In the genomic region with DNA sequence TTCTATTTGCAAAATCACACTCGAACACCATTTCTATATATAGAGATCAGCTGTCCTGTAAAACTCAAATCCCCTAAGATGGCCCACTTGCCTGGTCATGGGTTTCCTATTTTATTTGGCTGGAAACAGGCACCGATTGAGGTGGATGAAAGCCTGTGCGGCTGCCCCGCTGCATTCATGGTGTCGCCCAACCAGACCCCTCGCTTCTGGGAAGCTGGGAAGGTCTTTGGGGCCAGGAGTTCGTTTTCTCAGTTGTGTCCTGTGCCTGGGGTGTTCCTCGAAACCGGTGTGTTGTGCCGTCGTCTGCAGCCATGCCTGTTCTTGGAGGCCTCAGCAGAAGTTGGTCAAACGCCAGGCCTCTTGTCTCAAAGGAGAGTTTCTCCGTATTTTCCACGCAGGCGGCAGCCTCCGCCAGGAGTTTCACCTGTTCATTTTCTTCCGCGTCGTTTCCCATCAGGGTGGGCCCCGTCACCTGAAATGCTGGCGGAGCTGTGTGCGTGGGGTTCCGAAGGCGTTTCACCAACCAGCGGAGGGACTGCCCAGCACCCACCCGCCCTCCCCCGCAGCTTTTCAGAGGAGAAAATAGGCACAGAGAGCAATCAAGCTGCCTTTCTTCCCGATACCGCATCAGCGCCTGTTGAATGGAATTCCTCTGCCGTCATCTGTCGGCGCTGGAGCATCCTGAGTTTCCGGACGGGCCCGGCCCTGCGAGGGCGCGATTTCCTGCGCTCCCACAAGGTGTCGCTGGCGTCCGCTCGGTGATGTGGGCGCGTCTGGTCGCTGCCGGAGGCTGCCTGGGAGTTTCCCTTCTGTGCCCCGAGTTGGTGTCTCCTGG, we compare ENCODE assay signal across 8 cellular contexts. TPM values are rescaled to one million over a fixed set of nuclear protein-coding genes. Genes with fewer than 3 reads are reported as not detected.
DNase-seq lines count a peak whose midpoint lies in the region; ATAC-seq, FAIRE-seq and TF ChIP-seq lines count a peak whose summit lies in the region.

No MANE protein-coding gene starts in this region.

- no peak overlapping the region for H3K9ac ChIP-seq in fibroblast of lung (ENCODE audit: insufficient read depth, low read length)

- H3K4me3 Mint-ChIP-seq in activated T-cell treated with anti-CD3 and anti-CD28 coated beads, Interleukin-2, amount 50 U/mL, for 24 hours: no peak overlapping the region
- peak overlapping the region in 1 of 8 donors; percentile 31 for H3K4me3 Mint-ChIP-seq in naive B cell
- H3K4me3 Mint-ChIP-seq in stimulated activated memory B cell treated with anti-CD40 and anti-IgM and Interleukin-4, amounts not matched to agents 10 μg/mL and 1 μg/mL and 100 μg/mL, for 72 hours: no peak overlapping the region

- H4K20me1 ChIP-seq in fibroblast of lung (ENCODE audit: control insufficient read depth, extremely low read depth, insufficient read depth, low read length): no peaks in the 10 kb centered on the region

- DNase-seq in GM12892 (ENCODE audit: insufficient read length) (peak; percentile 81), NCI-H460 (ENCODE audit: extremely low read depth, low read depth) (peak; percentile 57), fibroblast of lung (ENCODE audit: low read depth in 2 of 2) (peak; percentile 57 to 63), naive B cell (peak; percentile 79), NCI-H1092 (lab: John Stamatoyannopoulos, UW) (no peak)
- DNase-seq in activated T-cell treated with anti-CD3 and anti-CD28 coated beads, Interleukin-2, amount 50 U/mL, for 24 hours: peak; percentile 90

- no peak overlapping the region for H3K27ac ChIP-seq in fibroblast of lung (ENCODE audit: insufficient read depth, low read length)

- TF ChIP-seq CTCF in fibroblast of lung (conservative IDR thresholded peaks at IDR 0.05 in 1 of 2, IDR thresholded peaks at IDR 0.05 in 1 of 2; ENCODE audit: low read depth in 1 of 2, low read length in 2 of 2): peak; percentile 84 to 92

- H3K4me1 Mint-ChIP-seq in activated T-cell treated with anti-CD3 and anti-CD28 coated beads, Interleukin-2, amount 50 U/mL, for 24 hours (ENCODE audit: low read depth): peaks cover 12% of the 10 kb centered on the region
- peaks cover 11 to 20% (median 17%) of the 10 kb centered on the region in 3 donors for H3K4me1 Mint-ChIP-seq in naive B cell
- H3K4me1 Mint-ChIP-seq in stimulated activated memory B cell treated with anti-CD40 and anti-IgM and Interleukin-4, amounts not matched to agents 10 μg/mL and 1 μg/mL and 100 μg/mL, for 72 hours: peaks cover 20% of the 10 kb centered on the region

- H3K27me3 Mint-ChIP-seq in activated T-cell treated with anti-CD3 and anti-CD28 coated beads, Interleukin-2, amount 50 U/mL, for 24 hours: no peaks in the 10 kb centered on the region
- no peaks in the 10 kb centered on the region for H3K27me3 Mint-ChIP-seq in naive B cell
- H3K27me3 Mint-ChIP-seq in stimulated activated memory B cell treated with anti-CD40 and anti-IgM and Interleukin-4, amounts not matched to agents 10 μg/mL and 1 μg/mL and 100 μg/mL, for 72 hours: no peaks in the 10 kb centered on the region

- ATAC-seq in HG02678 (IDR thresholded peaks at IDR 0.05; ENCODE audit: unreplicated experiment): peak; percentile 60
- ATAC-seq in naive B cell (ENCODE audit: low read depth in 2 of 2): peak; percentile 64 to 78
- peak; percentile 79 for ATAC-seq in stimulated activated memory B cell treated with anti-CD40 and anti-IgM and Interleukin-4, amounts not matched to agents 10 μg/mL and 1 μg/mL and 100 μg/mL, for 72 hours

- H3K79me2 ChIP-seq in fibroblast of lung (ENCODE audit: control insufficient read depth, insufficient read depth, low read length): no peaks in the 10 kb centered on the region

- H3K36me3 Mint-ChIP-seq in activated T-cell treated with anti-CD3 and anti-CD28 coated beads, Interleukin-2, amount 50 U/mL, for 24 hours (ENCODE audit: low read depth): peaks cover 41% of the 10 kb centered on the region
- peaks cover 0 to 6% of the 10 kb centered on the region in 2 donors for H3K36me3 Mint-ChIP-seq in naive B cell
- H3K36me3 Mint-ChIP-seq in stimulated activated memory B cell treated with anti-CD40 and anti-IgM and Interleukin-4, amounts not matched to agents 10 μg/mL and 1 μg/mL and 100 μg/mL, for 72 hours: peaks cover 23% of the 10 kb centered on the region

- peak overlapping the region; percentile 44 for H3K27ac Mint-ChIP-seq in activated T-cell treated with anti-CD3 and anti-CD28 coated beads, Interleukin-2, amount 50 U/mL, for 24 hours
- peak overlapping the region in 4 of 6 donors; percentile 24 to 94 (median 76) for H3K27ac Mint-ChIP-seq in naive B cell
- peak overlapping the region; percentile 57 for H3K27ac Mint-ChIP-seq in stimulated activated memory B cell treated with anti-CD40 and anti-IgM and Interleukin-4, amounts not matched to agents 10 μg/mL and 1 μg/mL and 100 μg/mL, for 72 hours

- peak overlapping the region; percentile 38 for H3K4me2 ChIP-seq in fibroblast of lung (ENCODE audit: extremely low read depth, insufficient read depth, low read length)

- no peaks in the 10 kb centered on the region for H3K27me3 ChIP-seq in fibroblast of lung (ENCODE audit: control insufficient read depth, insufficient read depth, low read length)

- no peak for TF ChIP-seq POLR2A in GM12892 (IDR thresholded peaks at IDR 0.05; ENCODE audit: low read depth, low read length)

- peak; percentile 93 for FAIRE-seq in GM12892 (lab: Jason Lieb, UNC)

- no peak overlapping the region for H2AFZ ChIP-seq in fibroblast of lung (ENCODE audit: low read length)

- no peaks in the 10 kb centered on the region for H3K9me3 ChIP-seq in fibroblast of lung (ENCODE audit: control insufficient read depth, insufficient read depth, low read depth, low read length)

- peaks cover 6% of the 10 kb centered on the region for H3K36me3 ChIP-seq in fibroblast of lung (ENCODE audit: control insufficient read depth, insufficient read depth, low read length)

- no peak overlapping the region for H3K4me3 ChIP-seq in fibroblast of lung (replicated peaks in 1 of 4; ENCODE audit: control extremely low read depth in 1 of 4, insufficient read depth in 1 of 4, low read depth in 3 of 4, low read length in 4 of 4)

- H3K4me1 ChIP-seq in fibroblast of lung (ENCODE audit: control insufficient read depth, extremely low read depth, insufficient read depth, low read length): no peaks in the 10 kb centered on the region

- H3K9me3 Mint-ChIP-seq in activated T-cell treated with anti-CD3 and anti-CD28 coated beads, Interleukin-2, amount 50 U/mL, for 24 hours: no peaks in the 10 kb centered on the region
- no peaks in the 10 kb centered on the region for H3K9me3 Mint-ChIP-seq in naive B cell
- no peaks in the 10 kb centered on the region for H3K9me3 Mint-ChIP-seq in stimulated activated memory B cell treated with anti-CD40 and anti-IgM and Interleukin-4, amounts not matched to agents 10 μg/mL and 1 μg/mL and 100 μg/mL, for 72 hours

RNA-seq across cellular contexts. Expression of a gene that starts 17.1 kb away (rescaled TPM):
- 13.0 TPM for polyA plus RNA-seq in GM12892 (2012; ENCODE audit: missing spikeins)
- 1.5 and 1.8 TPM in 2 replicates for total RNA-seq in NCI-H460 (2014; rRNA removed; shearing (Covaris generic))
- polyA plus RNA-seq in NCI-H460 (2014; cell fraction: nucleus; rRNA removed): 4.4 TPM in 2 replicates
- 2.6 and 4.3 TPM in 2 replicates for total RNA-seq in fibroblast of lung
- 0.92 and 2.0 TPM in 2 replicates for polyA plus RNA-seq in fibroblast of lung
- 3.0 and 6.8 TPM in 2 replicates for polyA plus RNA-seq in fibroblast of lung (2012)
- 1.8 and 4.7 TPM in 2 replicates for polyA minus RNA-seq in fibroblast of lung (ENCODE audit: low replicate concordance)
- 10 to 100 TPM; 35.7 to 77.8 (median 51.1) TPM for polyA plus RNA-seq in naive B cell (ENCODE audit: low read depth in 6 of 6)
